14 cellular contexts compared by ENCODE assay signal in the genomic region with DNA sequence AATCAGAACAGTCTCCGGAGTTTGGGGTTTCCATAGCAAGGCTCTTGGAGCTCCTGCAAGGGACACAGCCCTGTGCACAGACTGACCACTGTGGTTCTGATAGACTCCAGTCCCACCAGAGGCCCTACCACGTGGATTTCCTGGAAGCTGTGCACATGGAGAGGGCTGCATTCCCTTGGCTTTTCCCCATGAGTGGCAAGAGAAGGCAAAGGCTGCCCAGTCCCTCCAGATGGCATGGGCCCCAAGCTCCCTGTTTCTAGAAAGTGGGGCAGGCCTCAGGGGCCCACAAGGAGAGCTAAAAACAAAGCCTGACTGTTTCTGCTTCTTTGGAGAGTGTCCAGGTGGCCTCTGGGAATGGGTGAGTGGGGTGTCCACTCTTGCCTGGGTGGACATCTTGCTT.
DNase-seq lines count a peak whose midpoint lies in the region; TF ChIP-seq lines count a peak whose summit lies in the region.
"Had no signal": no experiment of that assay in that cellular context is flagged by ENCODE, and none has a peak within 500 bp of the region (broad histone marks: within the 10 kb centered on the region; RNA-seq: fewer than 3 reads in every experiment).

No MANE protein-coding gene starts in this region.

- peaks cover 2% of the 10 kb centered on the region for H3K27me3 Mint-ChIP-seq in brain

- peaks cover 10% of the 10 kb centered on the region for H3K4me1 Mint-ChIP-seq in brain
- H3K4me1 Mint-ChIP-seq: H9 had no signal

- no peaks in the 10 kb centered on the region for H3K9me3 Mint-ChIP-seq in brain
- H3K9me3 Mint-ChIP-seq: CD4-positive, CD25-positive, alpha-beta regulatory T cell; H9 had no signal

- no peak overlapping the region for H3K4me3 Mint-ChIP-seq in brain
- H3K4me3 Mint-ChIP-seq: CD4-positive, CD25-positive, alpha-beta regulatory T cell; H9 had no signal

- H3K14ac ChIP-seq in neuronal stem cell (ENCODE audit: low read length), result no peak overlapping the region

- H3K27ac ChIP-seq in neuronal stem cell (replicated peaks; ENCODE audit: low read length), result no peak overlapping the region
- H3K27ac ChIP-seq in ovary, result no peak overlapping the region
- H3K27ac ChIP-seq: BLaER1 treated with 17β-estradiol and CSF1 and Interleukin-3, amounts not matched to agents 10 nM and 100 nM had no signal

- no peak overlapping the region for H3K4me2 ChIP-seq in neuronal stem cell (ENCODE audit: insufficient read depth, low read length, poor library complexity, severe bottlenecking)
- H3K4me2 ChIP-seq: BLaER1 treated with 17β-estradiol and CSF1 and Interleukin-3, amounts not matched to agents 10 nM and 100 nM had no signal

- H2AK5ac ChIP-seq in neuronal stem cell (ENCODE audit: low read depth, low read length), result no peak overlapping the region

- no peak overlapping the region for H4K8ac ChIP-seq in neuronal stem cell (ENCODE audit: low read depth, low read length)

- H2BK15ac ChIP-seq in neuronal stem cell (ENCODE audit: low read length), result no peak overlapping the region

- H3K36me3 Mint-ChIP-seq in brain, result no peaks in the 10 kb centered on the region
- H3K36me3 Mint-ChIP-seq: CD4-positive, CD25-positive, alpha-beta regulatory T cell had no signal

- H3K18ac ChIP-seq in neuronal stem cell (ENCODE audit: low read length), result no peak overlapping the region

- no peaks in the 10 kb centered on the region for H3K9me3 ChIP-seq in neuronal stem cell (replicated peaks in 1 of 2; ENCODE audit: control insufficient read depth in 2 of 2, insufficient read depth in 1 of 2, low read depth in 1 of 2, low read length in 2 of 2)
- no peaks in the 10 kb centered on the region for H3K9me3 ChIP-seq in ovary
- H3K9me3 ChIP-seq: BLaER1 treated with 17β-estradiol and CSF1 and Interleukin-3, amounts not matched to agents 10 nM and 100 nM had no signal

- H3K27me3 ChIP-seq in neuronal stem cell (ENCODE audit: control insufficient read depth in 3 of 3, insufficient read depth in 3 of 3, low read depth in 1 of 3, low read length in 3 of 3), result no peaks in the 10 kb centered on the region
- H3K27me3 ChIP-seq in ovary, result no peaks in the 10 kb centered on the region
- H3K27me3 ChIP-seq: BLaER1 treated with 17β-estradiol and CSF1 and Interleukin-3, amounts not matched to agents 10 nM and 100 nM had no signal

- H3K4me3 ChIP-seq in neuronal stem cell (ENCODE audit: low read length in 2 of 2), result no peak overlapping the region
- H3K4me3 ChIP-seq in ovary, result no peak overlapping the region
- H3K4me3 ChIP-seq: BLaER1 treated with 17β-estradiol and CSF1 and Interleukin-3, amounts not matched to agents 10 nM and 100 nM had no signal

- no peak overlapping the region for H2AFZ ChIP-seq in neuronal stem cell (ENCODE audit: low read length)

- H3K27ac Mint-ChIP-seq in brain, result peak overlapping the region in 3 of 5 experiments; percentile 44 to 63 (median 63)
- H3K27ac Mint-ChIP-seq: CD4-positive, CD25-positive, alpha-beta regulatory T cell; H9 had no signal

- intact Hi-C loops in head of caudate nucleus (cut with DNase I), result no loop called here
- intact Hi-C loops in ovary (cut with DNase I), result no loop called here

- H2BK12ac ChIP-seq in neuronal stem cell (ENCODE audit: low read length), result peak overlapping the region; percentile 28

- no peaks in the 10 kb centered on the region for H3K79me1 ChIP-seq in neuronal stem cell (ENCODE audit: low read depth, low read length)

- TF ChIP-seq POLR2A in ovary (IDR thresholded peaks at IDR 0.05), result no peak

- TF ChIP-seq EP300 in ovary (IDR thresholded peaks at IDR 0.05), result no peak

- peaks cover 0 to 4% of the 10 kb centered on the region in 2 donors for H3K4me1 ChIP-seq in neuronal stem cell (ENCODE audit: control insufficient read depth in 2 of 2, insufficient read depth in 1 of 2, low read depth in 1 of 2, low read length in 2 of 2)
- no peaks in the 10 kb centered on the region for H3K4me1 ChIP-seq in ovary (ENCODE audit: insufficient read depth)
- H3K4me1 ChIP-seq: BLaER1 treated with 17β-estradiol and CSF1 and Interleukin-3, amounts not matched to agents 10 nM and 100 nM had no signal

- no peak overlapping the region for H4K91ac ChIP-seq in neuronal stem cell (ENCODE audit: low read depth, low read length, poor library complexity)

- WGBS in neuronal stem cell (ENCODE audit: extremely low coverage in 2 of 2, insufficient read length in 2 of 2, insufficient replicate concordance in 1 of 2), 2 donors, result no CpG with 5 or more reads among the region's 2 CpGs
- 51 to 55% (median 53%) methylated on average over 2 of the region's 2 CpGs for WGBS in ovary, 3 donors

- H3K9ac ChIP-seq in neuronal stem cell (ENCODE audit: low read depth, low read length, poor library complexity), result no peak overlapping the region
- H3K9ac ChIP-seq: BLaER1 treated with 17β-estradiol and CSF1 and Interleukin-3, amounts not matched to agents 10 nM and 100 nM had no signal

- H3K4ac ChIP-seq in neuronal stem cell (ENCODE audit: low read length), result no peak overlapping the region

- no peaks in the 10 kb centered on the region for H3K36me3 ChIP-seq in neuronal stem cell (replicated peaks in 1 of 2; ENCODE audit: control insufficient read depth in 2 of 2, insufficient read depth in 2 of 2, low read length in 2 of 2)
- H3K36me3 ChIP-seq in ovary, result no peaks in the 10 kb centered on the region
- H3K36me3 ChIP-seq: BLaER1 treated with 17β-estradiol and CSF1 and Interleukin-3, amounts not matched to agents 10 nM and 100 nM had no signal

- no peak overlapping the region for H2BK5ac ChIP-seq in neuronal stem cell (ENCODE audit: low read length)

- H3K23ac ChIP-seq in neuronal stem cell (ENCODE audit: low read depth, low read length, poor library complexity), result no peak overlapping the region

- no peak overlapping the region for H2BK120ac ChIP-seq in neuronal stem cell (ENCODE audit: low read depth, low read length)

- TF ChIP-seq CTCF in brain (conservative IDR thresholded peaks at IDR 0.05), result no peak
- no peak for TF ChIP-seq CTCF in ovary (IDR thresholded peaks at IDR 0.05)

- DNase-seq in Ammon's horn (ENCODE audit: low spot score) (peak; percentile 60), head of caudate nucleus (peak in 22 of 42 donors; percentile 17 to 71 (median 50)), neuronal stem cell (ENCODE audit: low spot score) (no peak), hepatic stellate cell (ENCODE audit: low spot score) (no peak), ovary (no peak), DMS 273 treated with DMSO at 0.1 percent for 48 hours (lab: John Stamatoyannopoulos, UW) (no peak)
- DNase-seq in activated CD8-positive, alpha-beta memory T cell treated with anti-CD3 and anti-CD28 coated beads, Interleukin-2, amount 50 U/mL, for 4 hours, result no peak
- DNase-seq: 8988T; AML-193; CD4-positive, CD25-positive, alpha-beta regulatory T cell; GOT3; H9 had no signal

Comparison
In these comparisons a context has a peak if more than half of its experiments do, and no peak if none do; other contexts are left out.
1. DNase-seq: peak in Ammon's horn (single experiment) and head of caudate nucleus (22 of 42); none in neuronal stem cell (single experiment), activated CD8-positive, alpha-beta memory T cell treated with anti-CD3 and anti-CD28 coated beads, Interleukin-2, amount 50 U/mL, for 4 hours (single experiment), hepatic stellate cell (single experiment), ovary (0 of 5) and DMS 273 treated with DMSO at 0.1 percent for 48 hours (single experiment).